Comparison of ENCODE assay signal across 10 cellular contexts in genomic region chr7:107889992-107890391, GRCh38. TPM values are rescaled to one million over a fixed set of nuclear protein-coding genes. Genes with fewer than 3 reads are reported as not detected.
DNase-seq lines count a peak whose midpoint lies in the region; ATAC-seq, FAIRE-seq and TF ChIP-seq lines count a peak whose summit lies in the region.
"Had no signal": no experiment of that assay in that cellular context is flagged by ENCODE, and none has a peak within 500 bp of the region (broad histone marks: within the 10 kb centered on the region; RNA-seq: fewer than 3 reads in every experiment).

No MANE protein-coding gene starts in this region.

- no peak for ATAC-seq in A549
- ATAC-seq in activated naive CD8-positive, alpha-beta T cell treated with anti-CD3 and anti-CD28 coated beads, Interleukin-2, amount 50 U/mL, for 24 hours: no peak
- no peak for ATAC-seq in esophagus mucosa

- peaks cover 22% of the 10 kb centered on the region for H3K4me1 ChIP-seq in A549

- H3K36me3 Mint-ChIP-seq in HFFc6 (ENCODE audit: low read depth) (peaks cover 11% of the 10 kb centered on the region), neural crest cell (ENCODE audit: low read depth) (peaks cover 2% of the 10 kb centered on the region)
- peaks cover 21% of the 10 kb centered on the region for H3K36me3 Mint-ChIP-seq in activated naive CD8-positive, alpha-beta T cell treated with anti-CD3 and anti-CD28 coated beads, Interleukin-2, amount 50 U/mL, for 24 hours (ENCODE audit: low read depth)

- H3K4me2 ChIP-seq in A549: peak overlapping the region; percentile 73

- no peak overlapping the region for H3K27ac Mint-ChIP-seq in HFFc6
- peak overlapping the region; percentile 99 for H3K27ac Mint-ChIP-seq in activated naive CD8-positive, alpha-beta T cell treated with anti-CD3 and anti-CD28 coated beads, Interleukin-2, amount 50 U/mL, for 24 hours
- no peak overlapping the region for H3K27ac Mint-ChIP-seq in neural crest cell (ENCODE audit: unreplicated experiment)

- no peak for DNase-seq in A549 (ENCODE audit: low read depth in 1 of 2, low spot score in 1 of 2)
- no peak for DNase-seq in HFFc6
- DNase-seq in activated naive CD8-positive, alpha-beta T cell treated with anti-CD3 and anti-CD28 coated beads, Interleukin-2, amount 50 U/mL, for 24 hours: no peak
- no peak for DNase-seq in neural crest cell (ENCODE audit: low read depth, low spot score)
- no peak for DNase-seq in NCI-H748 treated with DMSO at 0.1 percent for 48 hours (lab: John Stamatoyannopoulos, UW)
- DNase-seq in NCI-H128 (lab: John Stamatoyannopoulos, UW; ENCODE audit: unreplicated experiment): no peak
- DNase-seq in NCI-H1694 (lab: John Stamatoyannopoulos, UW): no peak
- DNase-seq: mesendoderm, NCI-H187 treated with DMSO at 0.1 percent for 48 hours had no signal

- TF ChIP-seq POLR2A in A549 (IDR thresholded peaks at IDR 0.05; ENCODE audit: low read length): no peak

- H3K4me1 Mint-ChIP-seq in HFFc6 (ENCODE audit: low read depth): peaks cover 37% of the 10 kb centered on the region
- peaks cover 44% of the 10 kb centered on the region for H3K4me1 Mint-ChIP-seq in activated naive CD8-positive, alpha-beta T cell treated with anti-CD3 and anti-CD28 coated beads, Interleukin-2, amount 50 U/mL, for 24 hours
- H3K4me1 Mint-ChIP-seq in neural crest cell: peaks cover 32% of the 10 kb centered on the region

- CTCF ChIA-PET in A549 (lab: Yijun Ruan, JAX): interaction anchor here (1.3 to 4.2 kb wide), 6 partner anchors 9 to 256 kb away, joined by 3 to 23 read pairs (median 9); partner anchors contain the start of gene CBLL1

- H3K27me3 Mint-ChIP-seq in HFFc6 (ENCODE audit: insufficient read depth) (peaks cover 5% of the 10 kb centered on the region), neural crest cell (ENCODE audit: low read depth) (peaks cover 14% of the 10 kb centered on the region)
- peaks cover 6% of the 10 kb centered on the region for H3K27me3 Mint-ChIP-seq in activated naive CD8-positive, alpha-beta T cell treated with anti-CD3 and anti-CD28 coated beads, Interleukin-2, amount 50 U/mL, for 24 hours

- no peak for FAIRE-seq in A549 (lab: Jason Lieb, UNC)

- peak overlapping the region; percentile 91; the same call in 1 of the 2 replicates for H3K4me3 Mint-ChIP-seq in HFFc6
- H3K4me3 Mint-ChIP-seq in activated naive CD8-positive, alpha-beta T cell treated with anti-CD3 and anti-CD28 coated beads, Interleukin-2, amount 50 U/mL, for 24 hours: peak overlapping the region; percentile 99
- peak overlapping the region; percentile 94 for H3K4me3 Mint-ChIP-seq in neural crest cell

- peak overlapping the region in 1 of 2 experiments; percentile 88; a peak in 1 of 6 replicates for H3K27ac ChIP-seq in A549

- POLR2A ChIA-PET in A549 (lab: Yijun Ruan, JAX): interaction anchor here (2.2 kb wide), 1 partner anchor 146 kb away, joined by 8 read pairs; the partner anchor contains the start of gene CBLL1

- TF ChIP-seq CTCF in A549 (IDR thresholded peaks at IDR 0.05) (no peak), HFFc6 (IDR thresholded peaks at IDR 0.05) (no peak), neural crest cell (conservative IDR thresholded peaks at IDR 0.05) (no peak)

- H3K4me3 ChIP-seq in A549: no peak overlapping the region

- no peaks in the 10 kb centered on the region; the same call in 1 of the 2 replicates for H3K9me3 Mint-ChIP-seq in HFFc6
- H3K9me3 Mint-ChIP-seq in activated naive CD8-positive, alpha-beta T cell treated with anti-CD3 and anti-CD28 coated beads, Interleukin-2, amount 50 U/mL, for 24 hours: no peaks in the 10 kb centered on the region
- no peaks in the 10 kb centered on the region for H3K9me3 Mint-ChIP-seq in neural crest cell

- no peaks in the 10 kb centered on the region for H3K9me3 ChIP-seq in A549

- WGBS in A549 (ENCODE audit: missing lambda C conversion rate): 33% methylated on average over 3 of the region's 3 CpGs

- TF ChIP-seq EP300 in A549 (IDR thresholded peaks at IDR 0.05): no peak

- TF ChIP-seq RAD21 in A549 (conservative IDR thresholded peaks at IDR 0.05 in 1 of 2, IDR thresholded peaks at IDR 0.05 in 1 of 2): no peak

TF ChIP-seq in A549, 52 proteins besides CTCF, POLR2A, EP300 and RAD21:
- no peak for TF ChIP-seq FOXS1 (CRISPR knock-in tag; IDR thresholded peaks at IDR 0.05)
- no peak for TF ChIP-seq HOXB13 (CRISPR knock-in tag; IDR thresholded peaks at IDR 0.05; ENCODE audit: low read depth)
- no peak for TF ChIP-seq E2F6 (IDR thresholded peaks at IDR 0.05; ENCODE audit: borderline replicate concordance, low read depth)
- no peak for TF ChIP-seq HOXA7 (CRISPR knock-in tag; IDR thresholded peaks at IDR 0.05)
- no peak for TF ChIP-seq KDM1A (IDR thresholded peaks at IDR 0.05; ENCODE audit: low read depth)
- no peak for TF ChIP-seq CEBPB (IDR thresholded peaks at IDR 0.05)
- no peak for TF ChIP-seq MAX (IDR thresholded peaks at IDR 0.05)
- no peak for TF ChIP-seq JUNB (IDR thresholded peaks at IDR 0.05)
- no peak for TF ChIP-seq RARB (CRISPR knock-in tag; IDR thresholded peaks at IDR 0.05)
- no peak for TF ChIP-seq NR3C1 (IDR thresholded peaks at IDR 0.05)
- no peak for TF ChIP-seq HDAC2 (IDR thresholded peaks at IDR 0.05)
- no peak for TF ChIP-seq TFCP2L1 (CRISPR knock-in tag; IDR thresholded peaks at IDR 0.05)
- no peak for TF ChIP-seq USF2 (IDR thresholded peaks at IDR 0.05)
- no peak for TF ChIP-seq ATOH8 (CRISPR knock-in tag; IDR thresholded peaks at IDR 0.05; ENCODE audit: low read depth)
- TF ChIP-seq HOXB5 (CRISPR knock-in tag; IDR thresholded peaks at IDR 0.05): no peak

RNA-seq across cellular contexts. Expression of gene DLD, which starts 1.0 kb away (rescaled TPM):
- polyA plus RNA-seq in A549 (2011; rRNA removed) (168 and 179 TPM in 2 replicates), A549 (2017; fragmentation: RNase III; extraction: RNeasy Plus Mini Kit Qiagen cat#74134 plus additional on column Dnase treatment) (122 to 129 TPM (median 125 TPM) in 3 replicates)
- polyA plus RNA-seq in A549 (2012; cell fraction: cytosol; rRNA removed): 79.0 and 81.5 TPM in 2 replicates
- polyA plus RNA-seq in A549 (2012; cell fraction: nucleus; rRNA removed): 47.3 and 72.7 TPM in 2 replicates
- 54.3 and 57.7 TPM in 2 replicates for polyA minus RNA-seq in A549 (2011; rRNA and poly(A)+ RNA removed)
- total RNA-seq in HFFc6 (2021; fragmentation: NEBNext Ultra II Directional; extraction: Animal tissue kit (Norgen Biotek cat#: 25700)): 10 to 100 TPM; 76.8 to 87.4 (median 82.5) TPM
- total RNA-seq in neural crest cell (77.6 and 82.1 TPM in 2 replicates), esophagus mucosa (63.5 TPM)
